Comparison of ENCODE assay signal across 8 cellular contexts in genomic region chr7:100430450-100431285, GRCh38. TPM values are rescaled to one million over a fixed set of nuclear protein-coding genes. Genes with fewer than 3 reads are reported as not detected.
A peak's percentile ranks its signal among the peaks of the same experiment; 100 is the strongest.
DNase-seq lines count a peak whose midpoint lies in the region; ATAC-seq and TF ChIP-seq lines count a peak whose summit lies in the region.

No MANE protein-coding gene starts in this region.

- H2AFZ ChIP-seq in neural cell (ENCODE audit: low read depth, low read length), result no peak overlapping the region

- H3K9me2 ChIP-seq in neural cell (ENCODE audit: insufficient read depth, low read length), result no peaks in the 10 kb centered on the region

- H3K4me3 Mint-ChIP-seq in HFFc6, result peak overlapping the region; percentile 91
- peak overlapping the region; percentile 87 for H3K4me3 Mint-ChIP-seq in activated CD4-positive, alpha-beta memory T cell treated with anti-CD3 and anti-CD28 coated beads for 36 hours

- peaks cover 25% of the 10 kb centered on the region for H3K79me2 ChIP-seq in neural cell (replicated peaks; ENCODE audit: insufficient read depth, low read length)

- peaks cover 31% of the 10 kb centered on the region for H3K36me3 Mint-ChIP-seq in HFFc6 (ENCODE audit: low read depth)
- H3K36me3 Mint-ChIP-seq in activated CD4-positive, alpha-beta memory T cell treated with anti-CD3 and anti-CD28 coated beads for 36 hours, result peaks cover 57% of the 10 kb centered on the region

- peak overlapping the region; percentile 64 for H3K4me2 ChIP-seq in neural cell (ENCODE audit: low read length)

- H3F3A ChIP-seq in neural cell (ENCODE audit: insufficient read depth, low read length, poor library complexity, severe bottlenecking), result no peaks in the 10 kb centered on the region

- TF ChIP-seq POLR2A in erythroblast (IDR thresholded peaks at IDR 0.05; ENCODE audit: low read length), result no peak

- H3K27ac ChIP-seq in neural cell (ENCODE audit: low read length), result peak overlapping the region; percentile 99

- peaks cover 38% of the 10 kb centered on the region for H3K4me1 Mint-ChIP-seq in HFFc6 (ENCODE audit: low read depth)
- H3K4me1 Mint-ChIP-seq in activated CD4-positive, alpha-beta memory T cell treated with anti-CD3 and anti-CD28 coated beads for 36 hours (ENCODE audit: low read depth), result peaks cover 55% of the 10 kb centered on the region

- peak overlapping the region; percentile 96 for H3K9ac ChIP-seq in neural cell (ENCODE audit: low read length)

- no peak for TF ChIP-seq CTCF in AG04449 (IDR thresholded peaks at IDR 0.05; ENCODE audit: insufficient read depth, low read length, missing control alignments)
- TF ChIP-seq CTCF in HFFc6 (IDR thresholded peaks at IDR 0.05), result no peak
- TF ChIP-seq CTCF in neural cell (IDR thresholded peaks at IDR 0.05; ENCODE audit: poor library complexity, severe bottlenecking), result no peak

- no peaks in the 10 kb centered on the region for H3K36me3 ChIP-seq in neural cell (ENCODE audit: insufficient read depth, low read length)

- peaks cover 10% of the 10 kb centered on the region for H3K9me3 Mint-ChIP-seq in HFFc6
- H3K9me3 Mint-ChIP-seq in activated CD4-positive, alpha-beta memory T cell treated with anti-CD3 and anti-CD28 coated beads for 36 hours, result peaks cover 4% of the 10 kb centered on the region

- TF ChIP-seq EP300 in neural cell (conservative IDR thresholded peaks at IDR 0.05; ENCODE audit: poor library complexity, severe bottlenecking), result no peak

- H3K27ac Mint-ChIP-seq in HFFc6, result peak overlapping the region; percentile 87
- H3K27ac Mint-ChIP-seq in activated CD4-positive, alpha-beta memory T cell treated with anti-CD3 and anti-CD28 coated beads for 36 hours, result peak overlapping the region; percentile 96

- H3K9me3 ChIP-seq in neural cell (ENCODE audit: low read length), result no peaks in the 10 kb centered on the region

- no peak for ATAC-seq in GM19351 (IDR thresholded peaks at IDR 0.05; ENCODE audit: unreplicated experiment)

- H4K20me1 ChIP-seq in neural cell (ENCODE audit: insufficient read depth), result no peaks in the 10 kb centered on the region

- no peaks in the 10 kb centered on the region for H3K27me3 ChIP-seq in neural cell (ENCODE audit: insufficient read depth, low read depth, low read length)

- H3K4me3 ChIP-seq in AG04449 (ENCODE audit: low read depth, low read length) (peak overlapping the region; percentile 92), neural cell (ENCODE audit: low read length) (peak overlapping the region; percentile 81)

- peaks cover 27% of the 10 kb centered on the region for H3K27me3 Mint-ChIP-seq in HFFc6 (ENCODE audit: insufficient read depth)
- H3K27me3 Mint-ChIP-seq in activated CD4-positive, alpha-beta memory T cell treated with anti-CD3 and anti-CD28 coated beads for 36 hours, result peaks cover 8% of the 10 kb centered on the region

- DNase-seq in AG04449 (ENCODE audit: low read depth, low spot score) (no peak), HFFc6 (no peak), erythroblast (lab: John Stamatoyannopoulos, UW) (peak; percentile 79), NCI-H345 (lab: John Stamatoyannopoulos, UW) (no peak), cerebellum (ENCODE audit: low spot score) (no peak)
- DNase-seq in activated CD4-positive, alpha-beta memory T cell treated with anti-CD3 and anti-CD28 coated beads for 36 hours, result peak; percentile 72

- TF ChIP-seq RAD21 in neural cell (conservative IDR thresholded peaks at IDR 0.05), result no peak

- POLR2A ChIA-PET in AG04449 (lab: Yijun Ruan, JAX), result interaction anchor here (0.6 to 2.9 kb wide), 4 partner anchors 14 to 280 kb away, joined by 3 to 19 read pairs (median 4); partner anchors contain the start of genes FBXO24 and LRCH4
- POLR2A ChIA-PET in activated CD4-positive, alpha-beta memory T cell treated with anti-CD3 and anti-CD28 coated beads for 36 hours (lab: Charles Lee), result interaction anchor here (2.0 to 3.0 kb wide), 2 partner anchors 14 to 209 kb away, joined by 11 to 15 read pairs; no protein-coding TSS in a partner anchor

- intact Hi-C loops in activated CD4-positive, alpha-beta memory T cell treated with anti-CD3 and anti-CD28 coated beads for 36 hours (cut with micrococcal nuclease), result no loop called here

- CTCF ChIA-PET in AG04449 (lab: Yijun Ruan, JAX), result interaction anchor here (0.9 to 1.5 kb wide), 2 partner anchors 39 to 156 kb away, joined by 3 to 6 read pairs; partner anchors contain the start of gene FBXO24
- CTCF ChIA-PET in activated CD4-positive, alpha-beta memory T cell treated with anti-CD3 and anti-CD28 coated beads for 36 hours (lab: Charles Lee), result interaction anchor here (1.4 kb wide), 2 partner anchors 49 to 275 kb away, joined by 3 to 5 read pairs; partner anchors contain the start of gene POP7

TF ChIP-seq in neural cell, 6 proteins besides CTCF, POLR2A, EP300 and RAD21:
- TF ChIP-seq REST (IDR thresholded peaks at IDR 0.05; ENCODE audit: borderline replicate concordance) (no peak), MXI1 (conservative IDR thresholded peaks at IDR 0.05; ENCODE audit: poor library complexity, severe bottlenecking) (no peak), TAF1 (IDR thresholded peaks at IDR 0.05; ENCODE audit: low read depth) (no peak), POLR2AphosphoS5 (IDR thresholded peaks at IDR 0.05) (no peak), SMC3 (conservative IDR thresholded peaks at IDR 0.05; ENCODE audit: poor library complexity) (no peak), EZH2 (IDR thresholded peaks at IDR 0.05; ENCODE audit: borderline replicate concordance, insufficient read depth, low read length, poor library complexity, severe bottlenecking) (no peak)

RNA-seq across cellular contexts. Expression of gene MEPCE, which starts 1.0 kb away (rescaled TPM):
- total RNA-seq in HFFc6 (2021; fragmentation: NEBNext Ultra II Directional; extraction: Animal tissue kit (Norgen Biotek cat#: 25700)), result 10 to 100 TPM; 38.7 to 42.9 (median 41.2) TPM
- 10 to 100 TPM; 41.3 to 42.0 TPM for total RNA-seq in activated CD4-positive, alpha-beta memory T cell treated with anti-CD3 and anti-CD28 coated beads for 36 hours
- polyA plus RNA-seq in neural cell, result 12.1 and 15.0 TPM in 2 replicates
- polyA minus RNA-seq in neural cell, result 27.7 and 35.8 TPM in 2 replicates
- 18.5 TPM for total RNA-seq in cerebellum

RNA-seq across cellular contexts. Expression of gene ZCWPW1, which starts 2.2 kb away (rescaled TPM):
- 1 to 10 TPM in 4 of 6 experiments, under 1 TPM in 2; 0.55 to 1.7 (median 1.2) TPM for total RNA-seq in HFFc6 (2021; fragmentation: NEBNext Ultra II Directional; extraction: Animal tissue kit (Norgen Biotek cat#: 25700))
- total RNA-seq in activated CD4-positive, alpha-beta memory T cell treated with anti-CD3 and anti-CD28 coated beads for 36 hours, result 1 to 10 TPM; 3.9 to 4.0 TPM
- polyA plus RNA-seq in neural cell, result 3.1 and 6.8 TPM in 2 replicates
- 1.3 and 2.2 TPM in 2 replicates for polyA minus RNA-seq in neural cell
- total RNA-seq in cerebellum, result 2.8 TPM

RNA-seq across cellular contexts. Expression of gene PPP1R35, which starts 5.6 kb away (rescaled TPM):
- total RNA-seq in HFFc6 (2021; fragmentation: NEBNext Ultra II Directional; extraction: Animal tissue kit (Norgen Biotek cat#: 25700)), result 10 to 100 TPM; 22.9 to 33.6 (median 26.5) TPM
- total RNA-seq in activated CD4-positive, alpha-beta memory T cell treated with anti-CD3 and anti-CD28 coated beads for 36 hours, result 10 to 100 TPM; 76.0 to 76.5 TPM
- 24.0 and 33.8 TPM in 2 replicates for polyA plus RNA-seq in neural cell
- 8.1 and 9.7 TPM in 2 replicates for polyA minus RNA-seq in neural cell
- total RNA-seq in cerebellum, result 6.4 TPM

RNA-seq across cellular contexts. Expression of gene SPACDR, which starts 33.4 kb away (rescaled TPM):
- 1 to 10 TPM in 3 of 6 experiments, under 1 TPM in 3; 0.66 to 1.6 (median 1.0) TPM for total RNA-seq in HFFc6 (2021; fragmentation: NEBNext Ultra II Directional; extraction: Animal tissue kit (Norgen Biotek cat#: 25700))
- total RNA-seq in activated CD4-positive, alpha-beta memory T cell treated with anti-CD3 and anti-CD28 coated beads for 36 hours, result 1 to 10 TPM; 3.5 to 3.9 TPM
- polyA plus RNA-seq in neural cell, result not detected in 2 replicates
- polyA minus RNA-seq in neural cell, result not detected in 2 replicates
- total RNA-seq in cerebellum, result 0.54 TPM

RNA-seq across cellular contexts. Expression of gene TSC22D4, which starts 48.3 kb away (rescaled TPM):
- total RNA-seq in HFFc6 (2021; fragmentation: NEBNext Ultra II Directional; extraction: Animal tissue kit (Norgen Biotek cat#: 25700)), result 10 to 100 TPM; 50.6 to 54.5 (median 51.7) TPM
- total RNA-seq in activated CD4-positive, alpha-beta memory T cell treated with anti-CD3 and anti-CD28 coated beads for 36 hours, result 10 to 100 TPM; 87.8 to 89.5 TPM
- 2.1 and 3.7 TPM in 2 replicates for polyA plus RNA-seq in neural cell
- polyA minus RNA-seq in neural cell, result 4.6 and 5.6 TPM in 2 replicates
- total RNA-seq in cerebellum, result 12.7 TPM

Comparison
In these comparisons a context has a peak if more than half of its experiments do, and no peak if none do; other contexts are left out.
1. DNase-seq: peak in activated CD4-positive, alpha-beta memory T cell treated with anti-CD3 and anti-CD28 coated beads for 36 hours (single experiment) and erythroblast (2 of 2); none in AG04449 (single experiment), HFFc6 (single experiment), NCI-H345 (single experiment) and cerebellum (single experiment).